Comparison of ENCODE assay signal across 11 cellular contexts in genomic region chr17:71764507-71764906, GRCh38.
A peak's percentile ranks its signal among the peaks of the same experiment; 100 is the strongest.
DNase-seq lines count a peak whose midpoint lies in the region; ATAC-seq, FAIRE-seq and TF ChIP-seq lines count a peak whose summit lies in the region.
"Had no signal": no experiment of that assay in that cellular context is flagged by ENCODE, and none has a peak within 500 bp of the region (broad histone marks: within the 10 kb centered on the region; RNA-seq: fewer than 3 reads in every experiment).

No MANE protein-coding gene starts in this region.

- H3K18ac ChIP-seq in trophoblast cell (ENCODE audit: low read length) = no peak overlapping the region

- no peaks in the 10 kb centered on the region for H3K79me1 ChIP-seq in trophoblast cell (ENCODE audit: low read length)

- H3K4me1 ChIP-seq in trophoblast cell (ENCODE audit: control insufficient read depth in 1 of 2, insufficient read depth in 2 of 2, low read length in 2 of 2) = no peaks in the 10 kb centered on the region
- H3K4me1 ChIP-seq: prostate gland, suprapubic skin had no signal

- H4K8ac ChIP-seq in trophoblast cell (ENCODE audit: low read depth, low read length) = no peak overlapping the region

- no peaks in the 10 kb centered on the region for H3K36me3 ChIP-seq in trophoblast cell (ENCODE audit: control insufficient read depth in 1 of 2, insufficient read depth in 2 of 2, low read length in 2 of 2)
- H3K36me3 ChIP-seq: prostate gland, suprapubic skin had no signal

- H2AFZ ChIP-seq in trophoblast cell (ENCODE audit: insufficient read depth, low read length, poor library complexity) = no peak overlapping the region

- in situ Hi-C loops in astrocyte of the spinal cord (cut with HindIII; ENCODE audit: low sequenced_read_pairs) = no loop called here

- H3K4me3 ChIP-seq in astrocyte of the spinal cord (ENCODE audit: low read depth, low read length) = no peak overlapping the region
- H3K4me3 ChIP-seq in trophoblast cell (ENCODE audit: low read depth, low read length) = no peak overlapping the region
- H3K4me3 ChIP-seq: prostate gland, suprapubic skin had no signal

- no peak overlapping the region for H2BK120ac ChIP-seq in trophoblast cell (ENCODE audit: insufficient read depth, low read length, poor library complexity)

- no peak overlapping the region for H3K27ac ChIP-seq in trophoblast cell (ENCODE audit: low read depth, low read length)
- H3K27ac ChIP-seq: prostate gland, suprapubic skin had no signal

- H2BK12ac ChIP-seq in trophoblast cell (ENCODE audit: low read length) = no peak overlapping the region

- no peak overlapping the region for H3K4me2 ChIP-seq in trophoblast cell (ENCODE audit: low read length)

- WGBS in trophoblast cell (ENCODE audit: extremely low coverage, insufficient coverage, insufficient read length) = no CpG with 5 or more reads among the region's 3 CpGs

- H3K9ac ChIP-seq in trophoblast cell (ENCODE audit: low read length) = no peak overlapping the region

- peak; percentile 66 for FAIRE-seq in HTR-8/SVneo (lab: Jason Lieb, UNC)

- H4K12ac ChIP-seq in trophoblast cell (ENCODE audit: low read depth, low read length) = no peak overlapping the region

- H3K4ac ChIP-seq in trophoblast cell (ENCODE audit: low read depth, low read length) = no peak overlapping the region

- DNase-seq in NCI-H146 (lab: John Stamatoyannopoulos, UW) = peak; percentile 7
- no peak for DNase-seq in NCI-H146 treated with DMSO at 0.1 percent for 48 hours (lab: John Stamatoyannopoulos, UW; ENCODE audit: unreplicated experiment)
- DNase-seq in HTR-8/SVneo (ENCODE audit: insufficient read length, low spot score) = no peak
- peak; percentile 8 for DNase-seq in astrocyte of the spinal cord (ENCODE audit: low read depth, low spot score)
- no peak for DNase-seq in trophoblast cell
- DNase-seq in activated CD4-positive, alpha-beta T cell treated with anti-CD3 and anti-CD28 coated beads, Interleukin-2, amount 50 U/mL, for 48 hours = no peak
- DNase-seq: T-helper 9 cell had no signal

- no peaks in the 10 kb centered on the region for H3K79me2 ChIP-seq in trophoblast cell (ENCODE audit: control insufficient read depth, insufficient read depth, low read length, poor library complexity)

- H3K23ac ChIP-seq in trophoblast cell (ENCODE audit: low read length) = no peak overlapping the region

- ATAC-seq in HG03571 (IDR thresholded peaks at IDR 0.05; ENCODE audit: unreplicated experiment) (no peak), HG03280 (IDR thresholded peaks at IDR 0.05; ENCODE audit: unreplicated experiment) (no peak)

- H3K9me3 ChIP-seq in trophoblast cell (ENCODE audit: insufficient read depth, low read depth, low read length) = no peaks in the 10 kb centered on the region
- H3K9me3 ChIP-seq: prostate gland, suprapubic skin had no signal

- H3K14ac ChIP-seq in trophoblast cell (ENCODE audit: low read length) = no peak overlapping the region

- no peaks in the 10 kb centered on the region for H3K27me3 ChIP-seq in trophoblast cell (ENCODE audit: insufficient read depth, low read length)

- H4K91ac ChIP-seq in trophoblast cell (ENCODE audit: low read depth, low read length) = no peak overlapping the region

- TF ChIP-seq CTCF in astrocyte of the spinal cord (IDR thresholded peaks at IDR 0.05; ENCODE audit: low read depth, low read length) = peak; percentile 54

- peak overlapping the region; percentile 3 for H2AK5ac ChIP-seq in trophoblast cell (ENCODE audit: low read length)

- no peak overlapping the region for H2BK5ac ChIP-seq in trophoblast cell (ENCODE audit: low read depth, low read length, poor library complexity)

Comparison
In these comparisons a context has a peak if more than half of its experiments do, and no peak if none do; other contexts are left out.
1. DNase-seq: peak in NCI-H146 (single experiment) and astrocyte of the spinal cord (single experiment); none in NCI-H146 treated with DMSO at 0.1 percent for 48 hours (single experiment), HTR-8/SVneo (single experiment), trophoblast cell (0 of 2) and activated CD4-positive, alpha-beta T cell treated with anti-CD3 and anti-CD28 coated beads, Interleukin-2, amount 50 U/mL, for 48 hours (0 of 2).